12 cellular contexts compared by ENCODE assay signal in the genomic region with DNA sequence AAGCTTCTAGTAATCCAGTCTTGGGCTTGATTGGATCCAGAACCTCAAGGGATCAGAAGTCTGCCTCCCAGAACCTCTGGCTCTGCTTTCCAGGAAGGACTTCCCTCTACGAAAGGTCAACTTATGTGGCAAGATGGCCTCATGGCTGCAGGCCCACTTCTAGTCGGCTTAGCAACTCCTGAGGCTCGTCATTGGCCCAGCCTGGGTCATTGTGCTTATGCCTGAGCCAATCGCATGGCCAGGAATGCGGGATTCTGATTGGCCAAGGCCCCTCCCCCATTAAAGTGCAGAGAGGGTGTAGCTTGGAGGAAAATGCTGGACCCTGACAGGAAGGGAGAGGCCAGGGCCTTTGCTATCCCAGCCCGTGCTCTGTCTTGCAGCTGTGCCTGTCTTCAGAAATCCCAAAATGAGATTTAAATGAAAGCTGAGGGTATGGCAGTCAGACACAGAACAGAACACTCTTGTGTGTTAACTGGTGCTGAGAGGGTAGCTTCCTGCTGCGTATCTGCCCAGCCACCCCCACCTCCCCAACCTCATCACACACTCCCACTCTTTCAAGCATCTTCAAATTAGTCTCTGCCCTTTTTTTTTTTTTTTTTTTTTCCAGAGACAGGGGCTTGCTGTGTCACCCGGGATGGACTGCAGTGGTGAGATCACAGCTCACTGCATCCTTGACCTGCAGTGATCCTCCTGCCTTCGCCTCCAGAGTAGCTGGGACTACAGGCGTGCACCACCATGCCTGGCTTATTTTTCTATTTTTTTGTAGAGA. TPM values are rescaled to one million over a fixed set of nuclear protein-coding genes. Genes with fewer than 3 reads are reported as not detected.
DNase-seq lines count a peak whose midpoint lies in the region; ATAC-seq, FAIRE-seq and TF ChIP-seq lines count a peak whose summit lies in the region.
"Had no signal": no experiment of that assay in that cellular context is flagged by ENCODE, and none has a peak within 500 bp of the region (broad histone marks: within the 10 kb centered on the region; RNA-seq: fewer than 3 reads in every experiment).

No MANE protein-coding gene starts in this region.

- H3K4me3 ChIP-seq in A673 (ENCODE audit: low read depth, low read length, poor library complexity, severe bottlenecking) (no peak overlapping the region), astrocyte (ENCODE audit: insufficient read depth, low read depth, low read length) (no peak overlapping the region)
- H3K4me3 ChIP-seq: HAP-1 had no signal

- peaks cover 3% of the 10 kb centered on the region for H3K27me3 Mint-ChIP-seq in astrocyte (ENCODE audit: low read depth, unreplicated experiment)

- no peak for TF ChIP-seq CTCF in A673 (conservative IDR thresholded peaks at IDR 0.05; ENCODE audit: low read depth, low read length)
- no peak for TF ChIP-seq CTCF in astrocyte (IDR thresholded peaks at IDR 0.05; ENCODE audit: insufficient read depth, low read depth, low read length)

- H3K9me3 ChIP-seq in A673 (ENCODE audit: low read depth, low read length, poor library complexity, severe bottlenecking) (no peaks in the 10 kb centered on the region), astrocyte (ENCODE audit: insufficient read depth, low read depth, low read length) (no peaks in the 10 kb centered on the region)
- H3K9me3 ChIP-seq: HAP-1 had no signal

- no peak for FAIRE-seq in astrocyte (lab: Jason Lieb, UNC)

- H3K4me3 Mint-ChIP-seq in astrocyte (ENCODE audit: unreplicated experiment): no peak overlapping the region

- peak overlapping the region; percentile 3 for H2AFZ ChIP-seq in astrocyte (ENCODE audit: low read depth, low read length)

- H4K20me1 ChIP-seq in astrocyte (ENCODE audit: insufficient read depth, low read length): no peaks in the 10 kb centered on the region

- H3K4me1 Mint-ChIP-seq in astrocyte (ENCODE audit: low read depth, unreplicated experiment): no peaks in the 10 kb centered on the region

- no peak overlapping the region for H3K9ac ChIP-seq in astrocyte (ENCODE audit: low read length)

- no peak overlapping the region for H3K27ac Mint-ChIP-seq in astrocyte (ENCODE audit: unreplicated experiment)

- no peak overlapping the region for H3K27ac ChIP-seq in A673 (ENCODE audit: low read depth, low read length, poor library complexity, severe bottlenecking)
- no peak overlapping the region for H3K27ac ChIP-seq in astrocyte (ENCODE audit: low read depth, low read length)
- H3K27ac ChIP-seq: C4-2B had no signal

- no peak overlapping the region for H3K4me2 ChIP-seq in astrocyte (ENCODE audit: low read length)

- intact Hi-C loops in A673 (cut with micrococcal nuclease; ENCODE audit: unreplicated experiment): no loop called here

- H3K36me3 Mint-ChIP-seq in astrocyte (ENCODE audit: low read depth, unreplicated experiment): no peaks in the 10 kb centered on the region

- H3K27me3 ChIP-seq in A673 (replicated peaks; ENCODE audit: insufficient read depth, low read depth, low read length, poor library complexity) (no peaks in the 10 kb centered on the region), astrocyte (ENCODE audit: insufficient read depth, low read length) (no peaks in the 10 kb centered on the region)

- H3K36me3 ChIP-seq in A673 (ENCODE audit: insufficient read depth, low read length, poor library complexity, severe bottlenecking) (no peaks in the 10 kb centered on the region), astrocyte (ENCODE audit: insufficient read depth, low read length) (no peaks in the 10 kb centered on the region)
- H3K36me3 ChIP-seq: HAP-1 had no signal

- no peaks in the 10 kb centered on the region for H3K79me2 ChIP-seq in astrocyte (ENCODE audit: insufficient read depth, low read length)

- no TSS peak for BruUV-seq in A673 (replicated peaks; lab: Mats Ljungman, UMichigan)

- H3K4me1 ChIP-seq in A673 (ENCODE audit: insufficient read depth, low read length, poor library complexity, severe bottlenecking) (no peaks in the 10 kb centered on the region), astrocyte (ENCODE audit: insufficient read depth, low read length) (peaks cover 2% of the 10 kb centered on the region)

- POLR2A ChIA-PET in A673 (lab: Charles Lee; ENCODE audit: low non-redundant PET): interaction anchor here (0.7 kb wide), 1 partner anchor 470 kb away, joined by 14 read pairs; no protein-coding TSS in a partner anchor

- ATAC-seq in GM21737 (IDR thresholded peaks at IDR 0.05; ENCODE audit: unreplicated experiment): no peak

- H3K9me3 Mint-ChIP-seq in astrocyte (ENCODE audit: unreplicated experiment): peaks cover 2% of the 10 kb centered on the region

- CTCF ChIA-PET in A673 (lab: Charles Lee): no interaction called here

- DNase-seq in A673 (ENCODE audit: low spot score) (peak; percentile 26), HK-2 (ENCODE audit: unreplicated experiment) (peak; percentile 13), astrocyte (ENCODE audit: low read depth) (peak; percentile 22), iPS DF 19.7 (ENCODE audit: low read depth, low spot score) (peak; percentile 64), cerebellar nuclear complex (lab: John Stamatoyannopoulos, UW) (no peak), GM19238 (ENCODE audit: insufficient read length, low spot score) (no peak)
- no peak for DNase-seq in effector CD8-positive, alpha-beta T cell (lab: John Stamatoyannopoulos, UW)
- DNase-seq: activated CD4-positive, CD25-positive, alpha-beta regulatory T cell treated with anti-CD3 and anti-CD28 coated beads, Interleukin-2, amount 50 U/mL, for 72 hours; NCI-H510A had no signal

RNA-seq across cellular contexts. Expression of a gene that starts 5.5 kb away (rescaled TPM):
- total RNA-seq in A673 (2021) (8.9 and 12.0 TPM in 2 replicates), astrocyte (6.8 and 8.8 TPM in 2 replicates)

Comparison
In these comparisons a context has a peak if more than half of its experiments do, and no peak if none do; other contexts are left out.
1. DNase-seq: peak in A673 (single experiment), HK-2 (single experiment), astrocyte (single experiment) and iPS DF 19.7 (single experiment); none in effector CD8-positive, alpha-beta T cell (single experiment), cerebellar nuclear complex (0 of 2) and GM19238 (single experiment).